ENCODE assay signal across 15 cellular contexts in genomic region chr5:943874-944620, GRCh38. TPM values are rescaled to one million over a fixed set of nuclear protein-coding genes. Genes with fewer than 3 reads are reported as not detected.
A peak's percentile ranks its signal among the peaks of the same experiment; 100 is the strongest.
DNase-seq lines count a peak whose midpoint lies in the region; ATAC-seq, FAIRE-seq and TF ChIP-seq lines count a peak whose summit lies in the region.
"Had no signal": no experiment of that assay in that cellular context is flagged by ENCODE, and none has a peak within 500 bp of the region (broad histone marks: within the 10 kb centered on the region; RNA-seq: fewer than 3 reads in every experiment).

No MANE protein-coding gene starts in this region.

- no peak overlapping the region for H3K9ac ChIP-seq in GM12878 (ENCODE audit: control insufficient read depth, insufficient read depth, low read length)

- no peak overlapping the region for H3K4me2 ChIP-seq in GM12878 (ENCODE audit: control insufficient read depth, insufficient read depth)

- no peak overlapping the region for H3K27ac ChIP-seq in GM12878 (ENCODE audit: control insufficient read depth, insufficient read depth)
- H3K27ac ChIP-seq: right atrium auricular region had no signal

- no peak for TF ChIP-seq RAD21 in GM12878 (IDR thresholded peaks at IDR 0.05; ENCODE audit: insufficient read depth, low read depth, low read length)

- SMC1A ChIA-PET in GM12878 (lab: Charles Lee; ENCODE audit: uncharacterized antibody, unreplicated experiment) = no interaction called here

- DNase-seq in DMS 273 treated with DMSO at 0.1 percent for 48 hours (lab: John Stamatoyannopoulos, UW) (peak; percentile 79), M059J (ENCODE audit: low read depth) (peak; percentile 12), GM12878 (ENCODE audit: low read depth, low spot score) (no peak), posterior vena cava (ENCODE audit: low spot score) (peak; percentile 30), NCI-H1092 (lab: John Stamatoyannopoulos, UW) (no peak)
- DNase-seq in stimulated activated CD4-positive, alpha-beta T cell treated with anti-CD3 and anti-CD28 coated beads, Interleukin-4, amount 100 ng/mL, for 1 hour = no peak
- DNase-seq: BE2C; effector memory CD4-positive, alpha-beta T cell; NCI-H1105 treated with DMSO at 0.1 percent for 48 hours; NCI-H345; stimulated activated CD4-positive, alpha-beta T cell treated with anti-CD3 and anti-CD28 coated beads, Interleukin-4, amount 100 ng/mL, for 24 hours had no signal

- no peak overlapping the region for H2AFZ ChIP-seq in GM12878 (ENCODE audit: control insufficient read depth, low read depth, low read length)

- POLR2A ChIA-PET in GM12878 (lab: Charles Lee) = no interaction called here

- no peaks in the 10 kb centered on the region for H4K20me1 ChIP-seq in GM12878 (ENCODE audit: control insufficient read depth, insufficient read depth)

- RAD21 ChIA-PET in GM12878 (lab: Charles Lee; ENCODE audit: unreplicated experiment) = no interaction called here

- no peak for TF ChIP-seq CTCF in GM12878 (IDR thresholded peaks at IDR 0.05 in 2 of 3, conservative IDR thresholded peaks at IDR 0.05 in 1 of 3; ENCODE audit: control insufficient read depth in 2 of 3, extremely low read depth in 1 of 3, insufficient read depth in 1 of 3, low read depth in 3 of 3, low read length in 3 of 3)

- WGBS in GM12878 (ENCODE audit: insufficient coverage, insufficient replicate concordance, low lambda C conversion rate, missing lambda C conversion rate) = 17% methylated on average over 7 of the region's 7 CpGs

- BruUV-seq in GM12878 (replicated peaks; lab: Mats Ljungman, UMichigan) = no TSS peak

- ATAC-seq in GM12878 = no peak; the same call in 2 of the 3 replicates
- ATAC-seq in HG02678 (IDR thresholded peaks at IDR 0.05; ENCODE audit: unreplicated experiment) = no peak
- ATAC-seq in GM19035 (IDR thresholded peaks at IDR 0.05; ENCODE audit: unreplicated experiment) = no peak

- no peak for TF ChIP-seq POLR2A in GM12878 (IDR thresholded peaks at IDR 0.05; ENCODE audit: low read depth, low read length)

- no peaks in the 10 kb centered on the region for H3K4me1 ChIP-seq in GM12878 (ENCODE audit: control insufficient read depth, insufficient read depth, low read length)

- CTCF ChIA-PET in GM12878 (lab: Yijun Ruan, JAX) = no interaction called here

- no peaks in the 10 kb centered on the region for H3K79me2 ChIP-seq in GM12878 (ENCODE audit: control insufficient read depth, insufficient read depth, low read length)

- no peak overlapping the region for H3K4me3 ChIP-seq in GM12878
- H3K4me3 ChIP-seq: right atrium auricular region had no signal

- no peak for FAIRE-seq in GM12878 (lab: Jason Lieb, UNC)
- FAIRE-seq: urothelium cell line had no signal

- in situ Hi-C loops in GM12878 (cut with MboI) = no loop called here

- no peaks in the 10 kb centered on the region for H3K9me3 ChIP-seq in GM12878 (replicated peaks; ENCODE audit: control insufficient read depth, insufficient read depth, low read length)
- H3K9me3 ChIP-seq: BE2C, right atrium auricular region had no signal

- H3K27me3 ChIP-seq in GM12878 (replicated peaks in 1 of 2; ENCODE audit: control insufficient read depth in 2 of 2, insufficient read depth in 2 of 2, low read length in 1 of 2) = peaks cover 0 to 4% of the 10 kb centered on the region in 2 experiments; a peak in 1 of 4 replicates
- H3K27me3 ChIP-seq: BE2C, right atrium auricular region had no signal

- intact Hi-C loops in GM12878 (cut with micrococcal nuclease; ENCODE audit: unreplicated experiment) = no loop called here
- intact Hi-C loops in posterior vena cava (cut with DNase I) = no loop called here

- H3K36me3 ChIP-seq in GM12878 (ENCODE audit: control insufficient read depth in 2 of 2, insufficient read depth in 2 of 2, low read length in 1 of 2) = no peaks in the 10 kb centered on the region
- H3K36me3 ChIP-seq: BE2C, right atrium auricular region had no signal

- TF ChIP-seq EP300 in GM12878 (IDR thresholded peaks at IDR 0.05; ENCODE audit: borderline replicate concordance in 1 of 2, control insufficient read depth in 1 of 2, low read depth in 2 of 2, low read length in 2 of 2) = no peak

TF ChIP-seq in GM12878, 131 proteins besides CTCF, POLR2A, EP300 and RAD21:
- TF ChIP-seq HDAC2 (IDR thresholded peaks at IDR 0.05) (no peak), NFXL1 (IDR thresholded peaks at IDR 0.05; ENCODE audit: borderline replicate concordance) (peak; percentile 97)

RNA-seq across cellular contexts. Expression of gene TRIP13, which starts 51.4 kb away (rescaled TPM):
- total RNA-seq in M059J (2014; rRNA removed; shearing (Covaris generic)) = 44.5 and 62.9 TPM in 2 replicates
- 11.4 and 15.2 TPM in 2 replicates for total RNA-seq in GM12878 (2013; cell fraction: nucleolus; rRNA removed)
- total RNA-seq in GM12878 (2014; rRNA removed) = 32.9 and 33.0 TPM in 2 replicates
- 23.9 and 25.0 TPM in 2 replicates for total RNA-seq in GM12878 (2014; rRNA removed; fragmentation: Illumina TruSeq; extraction: Trizol)
- 21.9 and 27.9 TPM in 2 replicates for total RNA-seq in GM12878 (2021)
- polyA plus RNA-seq in GM12878 (2011; ENCODE audit: low read depth) = 7.7 TPM
- polyA plus RNA-seq in GM12878 (2011; rRNA removed) = 37.6 and 40.8 TPM in 2 replicates
- 22.8 and 25.4 TPM in 2 replicates for polyA plus RNA-seq in GM12878 (2011; cell fraction: cytosol; rRNA removed)
- polyA plus RNA-seq in GM12878 (2011; cell fraction: nucleus; rRNA removed) = 33.0 and 37.2 TPM in 2 replicates
- 9.8 and 10.6 TPM in 2 replicates for polyA plus RNA-seq in GM12878 (2012)
- polyA plus RNA-seq in GM12878 (2014; fragmentation: Illumina TruSeq; extraction: Trizol) = 31.6 and 32.5 TPM in 2 replicates
- 10 to 100 TPM; 15.1 to 20.5 TPM for polyA plus RNA-seq in GM12878 (2014; fragmentation: Nextera tagmentation; extraction: Ambion mirVana)
- polyA plus RNA-seq in GM12878 (2014; rRNA removed) = 32.7 and 36.4 TPM in 2 replicates
- 10 to 100 TPM; 62.3 to 64.9 TPM for polyA plus RNA-seq in GM12878 (2016; fragmentation: Nextera tagmentation; extraction: Ambion mirVana)
- 17.2 and 23.7 TPM in 2 replicates for polyA minus RNA-seq in GM12878 (2011; rRNA and poly(A)+ RNA removed)
- polyA minus RNA-seq in GM12878 (2011; cell fraction: cytosol; rRNA and poly(A)+ RNA removed) = 10.9 and 16.4 TPM in 2 replicates
- polyA minus RNA-seq in GM12878 (2011; cell fraction: nucleus; rRNA and poly(A)+ RNA removed) = 6.8 and 9.8 TPM in 2 replicates
- total RNA-seq in posterior vena cava = 1 to 10 TPM in 1 of 2 donors, under 1 TPM in 1; 0.95 to 1.6 TPM

RNA-seq across cellular contexts. Expression of gene BRD9, which starts 51.4 kb away (rescaled TPM):
- total RNA-seq in M059J (2014; rRNA removed; shearing (Covaris generic)) = 30.9 and 37.3 TPM in 2 replicates
- total RNA-seq in GM12878 (2013; cell fraction: nucleolus; rRNA removed) = 134 and 146 TPM in 2 replicates
- 41.5 and 41.9 TPM in 2 replicates for total RNA-seq in GM12878 (2014; rRNA removed)
- total RNA-seq in GM12878 (2014; rRNA removed; fragmentation: Illumina TruSeq; extraction: Trizol) = 27.8 and 28.9 TPM in 2 replicates
- 44.5 and 48.6 TPM in 2 replicates for total RNA-seq in GM12878 (2021)
- 19.5 TPM for polyA plus RNA-seq in GM12878 (2011; ENCODE audit: low read depth)
- 9.6 and 13.1 TPM in 2 replicates for polyA plus RNA-seq in GM12878 (2011; rRNA removed)
- 14.2 and 15.7 TPM in 2 replicates for polyA plus RNA-seq in GM12878 (2011; cell fraction: cytosol; rRNA removed)
- 99.1 and 133 TPM in 2 replicates for polyA plus RNA-seq in GM12878 (2011; cell fraction: nucleus; rRNA removed)
- 28.2 and 28.8 TPM in 2 replicates for polyA plus RNA-seq in GM12878 (2012)
- 35.9 and 37.5 TPM in 2 replicates for polyA plus RNA-seq in GM12878 (2014; fragmentation: Illumina TruSeq; extraction: Trizol)
- 1 to 10 TPM; 2.0 to 4.7 TPM for polyA plus RNA-seq in GM12878 (2014; fragmentation: Nextera tagmentation; extraction: Ambion mirVana)
- 40.7 and 46.2 TPM in 2 replicates for polyA plus RNA-seq in GM12878 (2014; rRNA removed)
- 10 to 100 TPM; 29.1 to 35.7 TPM for polyA plus RNA-seq in GM12878 (2016; fragmentation: Nextera tagmentation; extraction: Ambion mirVana)
- 20.3 and 22.2 TPM in 2 replicates for polyA minus RNA-seq in GM12878 (2011; rRNA and poly(A)+ RNA removed)
- 7.1 and 7.3 TPM in 2 replicates for polyA minus RNA-seq in GM12878 (2011; cell fraction: cytosol; rRNA and poly(A)+ RNA removed)
- polyA minus RNA-seq in GM12878 (2011; cell fraction: nucleus; rRNA and poly(A)+ RNA removed) = 33.6 and 52.0 TPM in 2 replicates
- 10 to 100 TPM; 28.6 to 36.0 TPM for total RNA-seq in posterior vena cava

Comparison
In these comparisons a context has a peak if more than half of its experiments do, and no peak if none do; other contexts are left out.
1. DNase-seq: peak in DMS 273 treated with DMSO at 0.1 percent for 48 hours (single experiment), M059J (single experiment) and posterior vena cava (single experiment); none in GM12878 (single experiment), stimulated activated CD4-positive, alpha-beta T cell treated with anti-CD3 and anti-CD28 coated beads, Interleukin-4, amount 100 ng/mL, for 1 hour (single experiment) and NCI-H1092 (single experiment).
2. RNA of gene TRIP13, which starts 51.4 kb away (total RNA-seq): 44.5 to 62.9 TPM in M059J and 11.4 to 33.0 TPM in GM12878; 0.95 to 1.6 TPM in posterior vena cava; every median in the first group is over 4 times any median in the second.